Comparison of ENCODE assay signal across 8 cellular contexts in the genomic region with DNA sequence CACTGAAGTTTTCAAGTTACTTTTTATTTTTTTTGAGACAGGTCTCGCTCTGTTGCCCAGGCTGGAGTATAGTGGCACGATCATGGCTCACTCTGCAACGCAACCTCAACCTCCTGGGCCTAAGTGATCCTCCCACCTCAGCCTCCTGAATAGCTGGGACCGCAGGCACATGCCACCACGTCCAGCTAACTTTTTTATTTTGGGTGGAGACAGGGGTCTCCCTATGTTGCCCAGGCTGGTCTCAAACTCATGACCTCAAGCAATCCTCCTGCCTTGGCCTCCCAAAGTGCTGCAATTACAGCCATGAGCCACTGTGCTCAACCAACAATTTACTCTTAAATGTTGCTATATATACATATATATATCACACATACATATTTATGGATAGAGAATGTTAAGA. TPM values are rescaled to one million over a fixed set of nuclear protein-coding genes. Genes with fewer than 3 reads are reported as not detected.
A peak's percentile ranks its signal among the peaks of the same experiment; 100 is the strongest.
DNase-seq lines count a peak whose midpoint lies in the region; ATAC-seq and TF ChIP-seq lines count a peak whose summit lies in the region.

No MANE protein-coding gene starts in this region.

- no peak for TF ChIP-seq POLR2A in thyroid gland (IDR thresholded peaks at IDR 0.05)

- H3K4me3 Mint-ChIP-seq in T-helper 1 cell treated with Interleukin-12 subunit alpha and Interleukin-12 subunit beta and Interleukin-4 antibody, amounts not matched to agents 30 μg/mL and 1 μg/mL, for 36 hours, result no peak overlapping the region
- H3K4me3 Mint-ChIP-seq in progenitor cell of endocrine pancreas (ENCODE audit: low read depth), result no peak overlapping the region

- H3K9me3 Mint-ChIP-seq in T-helper 1 cell treated with Interleukin-12 subunit alpha and Interleukin-12 subunit beta and Interleukin-4 antibody, amounts not matched to agents 30 μg/mL and 1 μg/mL, for 36 hours, result peaks cover 15% of the 10 kb centered on the region
- peaks cover 4% of the 10 kb centered on the region for H3K9me3 Mint-ChIP-seq in progenitor cell of endocrine pancreas (ENCODE audit: low read depth)

- no peaks in the 10 kb centered on the region for H3K27me3 Mint-ChIP-seq in T-helper 1 cell treated with Interleukin-12 subunit alpha and Interleukin-12 subunit beta and Interleukin-4 antibody, amounts not matched to agents 30 μg/mL and 1 μg/mL, for 36 hours (ENCODE audit: low read depth)
- no peaks in the 10 kb centered on the region for H3K27me3 Mint-ChIP-seq in progenitor cell of endocrine pancreas

- no peaks in the 10 kb centered on the region for H3K36me3 ChIP-seq in lower lobe of right lung
- no peaks in the 10 kb centered on the region for H3K36me3 ChIP-seq in thyroid gland

- H3K4me1 ChIP-seq in lower lobe of right lung (peaks cover 95% of the 10 kb centered on the region), thyroid gland (peaks cover 29 to 72% of the 10 kb centered on the region in 2 donors)

- H3K27me3 ChIP-seq in lower lobe of right lung (ENCODE audit: low read depth) (no peaks in the 10 kb centered on the region), thyroid gland (no peaks in the 10 kb centered on the region)

- ATAC-seq in lower lobe of right lung (no peak), HG03565 (IDR thresholded peaks at IDR 0.05; ENCODE audit: unreplicated experiment) (no peak), HG03045 (IDR thresholded peaks at IDR 0.05; ENCODE audit: unreplicated experiment) (no peak)

- H3K4me1 Mint-ChIP-seq in T-helper 1 cell treated with Interleukin-12 subunit alpha and Interleukin-12 subunit beta and Interleukin-4 antibody, amounts not matched to agents 30 μg/mL and 1 μg/mL, for 36 hours (ENCODE audit: low read depth), result peaks cover 41% of the 10 kb centered on the region
- H3K4me1 Mint-ChIP-seq in progenitor cell of endocrine pancreas (ENCODE audit: low read depth), result peaks cover 26% of the 10 kb centered on the region

- intact Hi-C loops in lower lobe of right lung (cut with DNase I), result no loop called here
- intact Hi-C loops in thyroid gland (cut with DNase I), result no loop called here

- WGBS in adipose tissue, 3 donors, result 89 to 95% (median 92%) methylated on average over 5 of the region's 5 CpGs
- 90 to 93% methylated on average over 5 of the region's 5 CpGs for WGBS in thyroid gland, 2 donors

- DNase-seq in T-helper 1 cell (no peak), lower lobe of right lung (no peak), thyroid gland (no peak), progenitor cell of endocrine pancreas (ENCODE audit: low spot score, unreplicated experiment) (no peak)

- H3K36me3 Mint-ChIP-seq in T-helper 1 cell treated with Interleukin-12 subunit alpha and Interleukin-12 subunit beta and Interleukin-4 antibody, amounts not matched to agents 30 μg/mL and 1 μg/mL, for 36 hours (ENCODE audit: low read depth), result peaks cover 16% of the 10 kb centered on the region
- no peaks in the 10 kb centered on the region for H3K36me3 Mint-ChIP-seq in progenitor cell of endocrine pancreas (ENCODE audit: insufficient read depth)

- TF ChIP-seq CTCF in lower lobe of right lung (IDR thresholded peaks at IDR 0.05) (no peak), thyroid gland (IDR thresholded peaks at IDR 0.05) (no peak), progenitor cell of endocrine pancreas (IDR thresholded peaks at IDR 0.05; ENCODE audit: unreplicated experiment) (no peak)

- H3K9me3 ChIP-seq in lower lobe of right lung (peaks cover 5% of the 10 kb centered on the region), thyroid gland (no peaks in the 10 kb centered on the region)

- peak overlapping the region; percentile 97 for H3K27ac Mint-ChIP-seq in T-helper 1 cell treated with Interleukin-12 subunit alpha and Interleukin-12 subunit beta and Interleukin-4 antibody, amounts not matched to agents 30 μg/mL and 1 μg/mL, for 36 hours
- no peak overlapping the region for H3K27ac Mint-ChIP-seq in progenitor cell of endocrine pancreas

- H3K4me3 ChIP-seq in lower lobe of right lung, result no peak overlapping the region
- no peak overlapping the region for H3K4me3 ChIP-seq in thyroid gland (replicated peaks in 1 of 3)

- H3K27ac ChIP-seq in adipose tissue (ENCODE audit: low read depth, low read length) (peak overlapping the region; percentile 33), lower lobe of right lung (peak overlapping the region; percentile 89), thyroid gland (peak overlapping the region; percentile 95 to 97 (median 97))

RNA-seq across cellular contexts. Expression of a gene that starts 27.4 kb away (rescaled TPM):
- 100 to 1,000 TPM in 2 of 3 donors, 10 to 100 TPM in 1; 53.5 to 565 (median 547) TPM for polyA plus RNA-seq in adipose tissue
- total RNA-seq in lower lobe of right lung (528 TPM), thyroid gland (100 to 1,000 TPM in 2 of 4 donors, 10 to 100 TPM in 2; 65.7 to 201 (median 111) TPM), progenitor cell of endocrine pancreas (27.0 and 49.3 TPM in 2 replicates)

RNA-seq across cellular contexts. Expression of a gene that starts 50.3 kb away (rescaled TPM):
- polyA plus RNA-seq in adipose tissue, result 10 to 100 TPM; 19.5 to 53.3 (median 36.7) TPM
- total RNA-seq in lower lobe of right lung (72.4 TPM), thyroid gland (10 to 100 TPM; 56.6 to 89.9 (median 69.6) TPM), progenitor cell of endocrine pancreas (139 and 140 TPM in 2 replicates)

Comparison
In these comparisons a context has a peak if more than half of its experiments do, and no peak if none do; other contexts are left out.
1. H3K27ac ChIP-seq: peak in every context shown above with its lines; median percentile 97 in thyroid gland; 89 in lower lobe of right lung; 33 in adipose tissue.